In genomic region chr15:67146214-67146613, GRCh38 we compare ENCODE assay signal across 8 cellular contexts.
DNase-seq lines count a peak whose midpoint lies in the region; ATAC-seq lines count a peak whose summit lies in the region.

No MANE protein-coding gene starts in this region.

- peaks cover 6% of the 10 kb centered on the region for H3K36me3 Mint-ChIP-seq in central memory CD8-positive, alpha-beta T cell (ENCODE audit: insufficient read depth)

- no peak overlapping the region for H3K4me3 Mint-ChIP-seq in central memory CD8-positive, alpha-beta T cell

- H3K27ac Mint-ChIP-seq in central memory CD8-positive, alpha-beta T cell (ENCODE audit: low read depth) = peak overlapping the region; percentile 70

- H3K36me3 ChIP-seq in mesodermal cell (ENCODE audit: control insufficient read depth, insufficient read depth, low read length) = no peaks in the 10 kb centered on the region

- no peaks in the 10 kb centered on the region for H3K9me3 Mint-ChIP-seq in central memory CD8-positive, alpha-beta T cell

- H3K9me3 ChIP-seq in mesodermal cell (ENCODE audit: control insufficient read depth, low read length) = no peaks in the 10 kb centered on the region

- ATAC-seq in central memory CD8-positive, alpha-beta T cell (replicated peaks; ENCODE audit: extremely low read depth, poor library complexity, severe bottlenecking) = no peak

- peaks cover 85% of the 10 kb centered on the region for H3K4me1 Mint-ChIP-seq in central memory CD8-positive, alpha-beta T cell

- H3K4me1 ChIP-seq in mesodermal cell (ENCODE audit: control insufficient read depth, insufficient read depth, low read length, poor library complexity, severe bottlenecking) = peaks cover 93% of the 10 kb centered on the region

- H3K27me3 Mint-ChIP-seq in central memory CD8-positive, alpha-beta T cell = no peaks in the 10 kb centered on the region

- peak overlapping the region; percentile 94 for H3K27ac ChIP-seq in mesodermal cell (ENCODE audit: low read depth, low read length, severe bottlenecking)

- peak; percentile 42 for DNase-seq in ACHN
- DNase-seq in LoVo (ENCODE audit: low spot score) = peak; percentile 47
- no peak for DNase-seq in central memory CD8-positive, alpha-beta T cell (ENCODE audit: low spot score in 2 of 2)
- DNase-seq in foreskin melanocyte = no peak
- no peak for DNase-seq in activated effector memory CD4-positive, alpha-beta T cell treated with anti-CD3 and anti-CD28 coated beads, Interleukin-2, amount 50 U/mL, for 16 hours
- DNase-seq in HuH-7.5 (ENCODE audit: low spot score) = no peak
- no peak for DNase-seq in kidney tubule cell (ENCODE audit: low spot score)

- H3K4me3 ChIP-seq in mesodermal cell (ENCODE audit: extremely low read depth, insufficient read depth, low read length, poor library complexity, severe bottlenecking) = no peak overlapping the region

- WGBS in mesodermal cell (ENCODE audit: insufficient coverage in 2 of 2), 2 experiments = 66 to 71% methylated on average over 4 of the region's 6 CpGs

- in situ Hi-C loops in ACHN (cut with HindIII; ENCODE audit: low pct_ligation_motif_present, low pct_unique_long_range_greater_than_20kb, low sequenced_read_pairs) = no loop called here

Comparison
In these comparisons a context has a peak if more than half of its experiments do, and no peak if none do; other contexts are left out.
1. DNase-seq: peak in ACHN (single experiment) and LoVo (single experiment); none in central memory CD8-positive, alpha-beta T cell (0 of 2), foreskin melanocyte (single experiment), activated effector memory CD4-positive, alpha-beta T cell treated with anti-CD3 and anti-CD28 coated beads, Interleukin-2, amount 50 U/mL, for 16 hours (single experiment), HuH-7.5 (single experiment) and kidney tubule cell (single experiment).